34 cellular contexts compared by ENCODE assay signal in the genomic region with DNA sequence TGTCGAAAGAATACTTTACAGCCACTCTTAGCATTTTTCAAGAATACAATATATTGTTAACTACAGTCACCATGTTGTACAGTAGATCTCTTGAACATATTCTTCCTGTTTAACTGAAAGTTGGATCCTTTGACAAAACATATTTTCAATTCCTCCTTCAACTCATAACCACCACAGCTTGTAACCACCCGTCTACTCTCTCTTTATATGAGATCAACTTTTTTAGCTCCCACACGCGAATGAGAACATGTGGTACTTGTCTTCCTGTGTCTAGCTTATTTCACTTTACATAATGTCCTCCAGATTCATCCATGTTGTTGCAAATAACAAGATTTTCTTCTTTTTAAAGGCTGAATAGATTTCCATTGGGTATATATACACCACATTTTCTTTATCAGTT.
"Had no signal": no experiment of that assay in that cellular context is flagged by ENCODE, and none has a peak within 500 bp of the region (broad histone marks: within the 10 kb centered on the region; RNA-seq: fewer than 3 reads in every experiment).

No MANE protein-coding gene starts in this region.

- DNase-seq: Karpas-422; MM.1S; NCI-H1048; NCI-H1092 treated with DMSO at 0.1 percent for 48 hours; NCI-H1105 treated with DMSO at 0.1 percent for 48 hours; NCI-H1417; NCI-H1436; NCI-H146; NCI-H1694; NCI-H187; NCI-H1930; NCI-H2029 treated with DMSO at 0.1 percent for 48 hours; NCI-H2081 treated with DMSO at 0.1 percent for 48 hours; NCI-H2107; NCI-H2171; NCI-H226; NCI-H446 treated with DMSO at 0.1 percent for 48 hours; NCI-H510A; NCI-H524; NCI-H526; NCI-H69; NCI-H748 treated with DMSO at 0.1 percent for 48 hours; NCI-H82; NK-92 treated with Interleukin-12 subunit alpha and Interleukin-12 subunit beta, amount 100 ng/mL, for 24 hours; PC-3; Peyer's patch; Right ventricle myocardium superior; RPMI8226; SHP77 treated with DMSO at 0.1 percent for 48 hours; SK-N-SH; SW 1271; T-helper 1 cell had no signal

- H3K4me3 ChIP-seq: Peyer's patch, SJSA1 had no signal

- H3K9me3 ChIP-seq: Peyer's patch, SJSA1, SK-N-SH had no signal

- H3K27ac ChIP-seq: KMS-11, Peyer's patch, SJSA1 had no signal

- ATAC-seq: PC-3 had no signal

- H3K36me3 ChIP-seq: Peyer's patch, SJSA1 had no signal

- H3K27me3 ChIP-seq: Peyer's patch had no signal

- H3K4me1 ChIP-seq: Peyer's patch, SJSA1 had no signal

- H3K9ac ChIP-seq: KMS-11, SK-N-SH had no signal

- H3K4me2 ChIP-seq: KMS-11, SK-N-SH had no signal
